In genomic region chr3:196227086-196227485, GRCh38 we compare ENCODE assay signal across 20 cellular contexts. TPM values are rescaled to one million over a fixed set of nuclear protein-coding genes. Genes with fewer than 3 reads are reported as not detected.
A peak's percentile ranks its signal among the peaks of the same experiment; 100 is the strongest.
DNase-seq lines count a peak whose midpoint lies in the region; ATAC-seq and TF ChIP-seq lines count a peak whose summit lies in the region.
"Had no signal": no experiment of that assay in that cellular context is flagged by ENCODE, and none has a peak within 500 bp of the region (broad histone marks: within the 10 kb centered on the region; RNA-seq: fewer than 3 reads in every experiment).

No MANE protein-coding gene starts in this region.

- CTCF ChIA-PET in CD8-positive, alpha-beta memory T cell (lab: Charles Lee) = interaction anchor here (1.2 kb wide), 1 partner anchor 154 kb away, joined by 6 read pairs; no protein-coding TSS in a partner anchor

- no peak for DNase-seq in cardiac muscle cell (ENCODE audit: low read depth in 1 of 2, low spot score in 1 of 2)
- DNase-seq in Right ventricle myocardium inferior (ENCODE audit: missing footprints) = no peak
- no peak for DNase-seq in left lung
- no peak for DNase-seq in omental fat pad (ENCODE audit: low spot score)
- DNase-seq in upper lobe of right lung = no peak
- no peak for DNase-seq in CD8-positive, alpha-beta memory T cell
- DNase-seq in NCI-H526 treated with DMSO at 0.1 percent for 48 hours (lab: John Stamatoyannopoulos, UW) = no peak
- DNase-seq: DMS 273 treated with DMSO at 0.1 percent for 48 hours, MV-4-11, NCI-H1417, NCI-H1930, NCI-H2171, NCI-H446, OCI-M1, RPMI8226, SJCRH30 had no signal

- H3K36me3 Mint-ChIP-seq in CD8-positive, alpha-beta memory T cell = no peaks in the 10 kb centered on the region

- H3K4me1 ChIP-seq in cardiac muscle cell (ENCODE audit: low read depth) (no peaks in the 10 kb centered on the region), left lung (no peaks in the 10 kb centered on the region), upper lobe of right lung (no peaks in the 10 kb centered on the region)
- no peaks in the 10 kb centered on the region for H3K4me1 ChIP-seq in CD8-positive, alpha-beta memory T cell (ENCODE audit: insufficient read depth, low read length)
- H3K4me1 ChIP-seq: A549 had no signal

- ATAC-seq in Right ventricle myocardium inferior (no peak), left lung (peak; percentile 10), omental fat pad (ENCODE audit: low FRiP score) (peak; percentile 25), upper lobe of right lung (peak; percentile 18), GM21786 (IDR thresholded peaks at IDR 0.05; ENCODE audit: unreplicated experiment) (no peak)

- H3K27me3 Mint-ChIP-seq in CD8-positive, alpha-beta memory T cell = peaks cover 7 to 11% of the 10 kb centered on the region in 2 donors

- no peaks in the 10 kb centered on the region for H3K4me1 Mint-ChIP-seq in CD8-positive, alpha-beta memory T cell

- POLR2A ChIA-PET in CD8-positive, alpha-beta memory T cell (lab: Charles Lee) = interaction anchor here (0.6 kb wide), 1 partner anchor 45 kb away, joined by 12 read pairs; no protein-coding TSS in a partner anchor

- peak overlapping the region; percentile 19 for H3K27ac ChIP-seq in cardiac muscle cell
- no peak overlapping the region for H3K27ac ChIP-seq in left lung
- no peak overlapping the region for H3K27ac ChIP-seq in upper lobe of right lung
- H3K27ac ChIP-seq in CD8-positive, alpha-beta memory T cell (ENCODE audit: low read depth, low read length) = no peak overlapping the region
- H3K27ac ChIP-seq: A549, C4-2B, SJCRH30 had no signal

- H3K36me3 ChIP-seq in cardiac muscle cell (no peaks in the 10 kb centered on the region), left lung (no peaks in the 10 kb centered on the region), upper lobe of right lung (no peaks in the 10 kb centered on the region)
- H3K36me3 ChIP-seq in CD8-positive, alpha-beta memory T cell (ENCODE audit: insufficient read depth, low read length) = no peaks in the 10 kb centered on the region
- H3K36me3 ChIP-seq: SJCRH30 had no signal

- H3K4me3 Mint-ChIP-seq in CD8-positive, alpha-beta memory T cell = no peak overlapping the region

- H3K4me3 ChIP-seq in cardiac muscle cell (no peak overlapping the region), left lung (no peak overlapping the region), upper lobe of right lung (no peak overlapping the region)
- H3K4me3 ChIP-seq in CD8-positive, alpha-beta memory T cell (ENCODE audit: low read length) = no peak overlapping the region
- H3K4me3 ChIP-seq: A549, SJCRH30 had no signal

- no peak overlapping the region for H3K27ac Mint-ChIP-seq in CD8-positive, alpha-beta memory T cell

- H3K9me3 Mint-ChIP-seq in CD8-positive, alpha-beta memory T cell = no peaks in the 10 kb centered on the region

- intact Hi-C loops in Right ventricle myocardium inferior (cut with DNase I) = no loop called here
- intact Hi-C loops in left lung (cut with DNase I) = no loop called here
- intact Hi-C loops in upper lobe of right lung (cut with DNase I) = no loop called here

- H3K9me3 ChIP-seq in cardiac muscle cell (ENCODE audit: low read depth) (no peaks in the 10 kb centered on the region), left lung (no peaks in the 10 kb centered on the region), upper lobe of right lung (no peaks in the 10 kb centered on the region)
- no peaks in the 10 kb centered on the region for H3K9me3 ChIP-seq in CD8-positive, alpha-beta memory T cell (ENCODE audit: low read length)
- H3K9me3 ChIP-seq: A549, SJCRH30 had no signal

- TF ChIP-seq CTCF in cardiac muscle cell (IDR thresholded peaks at IDR 0.05; ENCODE audit: low read depth, low read length) = no peak
- no peak for TF ChIP-seq CTCF in left lung (IDR thresholded peaks at IDR 0.05)
- TF ChIP-seq CTCF in omental fat pad (IDR thresholded peaks at IDR 0.05) = no peak
- TF ChIP-seq CTCF in upper lobe of right lung (IDR thresholded peaks at IDR 0.05) = no peak

- H3K27me3 ChIP-seq in cardiac muscle cell (no peaks in the 10 kb centered on the region), left lung (no peaks in the 10 kb centered on the region), upper lobe of right lung (no peaks in the 10 kb centered on the region)
- no peaks in the 10 kb centered on the region for H3K27me3 ChIP-seq in CD8-positive, alpha-beta memory T cell (ENCODE audit: insufficient read depth, low read length, poor library complexity, severe bottlenecking)
- H3K27me3 ChIP-seq: SJCRH30 had no signal

RNA-seq across cellular contexts. Expression of gene SLC51A, which starts 10.8 kb away (rescaled TPM):
- total RNA-seq in cardiac muscle cell (not detected in 2 replicates), Right ventricle myocardium inferior (0.60 TPM), left lung (1 to 10 TPM in 1 of 2 donors, not detected in 1; 1.2 TPM), omental fat pad (under 1 TPM in 1 of 4 donors, not detected in 3; 0.65 TPM), upper lobe of right lung (not detected)
- polyA plus RNA-seq in cardiac muscle cell = 3.9 and 5.1 TPM in 2 replicates
- total RNA-seq in CD8-positive, alpha-beta memory T cell = not detected
- 1.1 TPM for polyA plus RNA-seq in CD8-positive, alpha-beta memory T cell
- total RNA-seq: Daoy, SJCRH30 had no signal
- polyA plus RNA-seq: A549 had no signal

RNA-seq across cellular contexts. Expression of gene ZDHHC19, which starts 15.9 kb away (rescaled TPM):
- total RNA-seq in cardiac muscle cell (1.4 TPM in 1 of 2 replicates, not detected in the other), Right ventricle myocardium inferior (not detected), left lung (1 to 10 TPM; 1.2 to 8.8 TPM), omental fat pad (not detected), upper lobe of right lung (not detected)
- polyA plus RNA-seq in cardiac muscle cell = 0.26 and 1.1 TPM in 2 replicates
- total RNA-seq in CD8-positive, alpha-beta memory T cell = not detected
- polyA plus RNA-seq in CD8-positive, alpha-beta memory T cell = not detected
- total RNA-seq: Daoy, SJCRH30 had no signal

Comparison
In these comparisons a context has a peak if more than half of its experiments do, and no peak if none do; other contexts are left out.
1. ATAC-seq: peak in left lung (single experiment), omental fat pad (single experiment) and upper lobe of right lung (single experiment); none in Right ventricle myocardium inferior (single experiment) and GM21786 (single experiment).